Comparison of ENCODE assay signal across 12 cellular contexts in genomic region chr15:62618432-62618831, GRCh38.
DNase-seq lines count a peak whose midpoint lies in the region; ATAC-seq and TF ChIP-seq lines count a peak whose summit lies in the region.
"Had no signal": no experiment of that assay in that cellular context is flagged by ENCODE, and none has a peak within 500 bp of the region (broad histone marks: within the 10 kb centered on the region; RNA-seq: fewer than 3 reads in every experiment).

No MANE protein-coding gene starts in this region.

- H3K9me3 ChIP-seq in SK-N-SH: no peaks in the 10 kb centered on the region
- no peaks in the 10 kb centered on the region for H3K9me3 ChIP-seq in smooth muscle cell (replicated peaks; ENCODE audit: low read depth)

- H3K79me2 ChIP-seq in SK-N-SH (ENCODE audit: insufficient read depth): peaks cover 14% of the 10 kb centered on the region; the same call in 1 of the 2 replicates
- H3K79me2 ChIP-seq in smooth muscle cell (ENCODE audit: low read depth): no peaks in the 10 kb centered on the region

- H3K27me3 ChIP-seq in SK-N-SH (ENCODE audit: insufficient read depth): no peaks in the 10 kb centered on the region
- no peaks in the 10 kb centered on the region for H3K27me3 ChIP-seq in smooth muscle cell (ENCODE audit: low read depth)

- peak overlapping the region; percentile 54 for H3K4me2 ChIP-seq in SK-N-SH
- peak overlapping the region; percentile 51 for H3K4me2 ChIP-seq in smooth muscle cell

- H3K4me1 ChIP-seq in SK-N-SH (ENCODE audit: control insufficient read depth in 1 of 2, insufficient read depth in 2 of 2, low read depth in 1 of 2, low read length in 1 of 2): peaks cover 27 to 42% of the 10 kb centered on the region in 2 experiments
- peaks cover 6% of the 10 kb centered on the region for H3K4me1 ChIP-seq in smooth muscle cell (ENCODE audit: low read depth)

- CTCF ChIA-PET in SK-N-SH (lab: Yijun Ruan, JAX): interaction anchor here (0.8 to 2.5 kb wide), 3 partner anchors 19 to 276 kb away, joined by 3 to 11 read pairs (median 4); no protein-coding TSS in a partner anchor

- H2AFZ ChIP-seq in SK-N-SH (ENCODE audit: low read depth): no peak overlapping the region
- H2AFZ ChIP-seq in smooth muscle cell (ENCODE audit: low read depth): no peak overlapping the region

- ATAC-seq in GM21786 (IDR thresholded peaks at IDR 0.05; ENCODE audit: unreplicated experiment) (no peak), GM21717 (IDR thresholded peaks at IDR 0.05; ENCODE audit: unreplicated experiment) (no peak)
- ATAC-seq: stimulated activated naive CD8-positive, alpha-beta T cell treated with anti-CD3 and anti-CD28 coated beads, Interleukin-15, Interleukin-2, amounts not matched to agents 100 U/mL and 50 U/mL, for 24 hours had no signal

- H3K36me3 ChIP-seq in SK-N-SH (replicated peaks in 1 of 2; ENCODE audit: control insufficient read depth in 1 of 2, insufficient read depth in 2 of 2, low read length in 1 of 2): no peaks in the 10 kb centered on the region
- H3K36me3 ChIP-seq in smooth muscle cell (ENCODE audit: low read depth): no peaks in the 10 kb centered on the region

- H3K9ac ChIP-seq in SK-N-SH (peak overlapping the region; percentile 22; the same call in 1 of the 2 replicates), smooth muscle cell (ENCODE audit: low read depth) (no peak overlapping the region)

- H3K4me3 ChIP-seq in SK-N-SH (ENCODE audit: low read depth in 2 of 2, low read length in 1 of 2) (no peak overlapping the region), smooth muscle cell (no peak overlapping the region)

- POLR2A ChIA-PET in SK-N-SH (lab: Yijun Ruan, JAX): no interaction called here

- TF ChIP-seq RAD21 in SK-N-SH (IDR thresholded peaks at IDR 0.05; ENCODE audit: low read length): no peak

- TF ChIP-seq EP300 in SK-N-SH (IDR thresholded peaks at IDR 0.05; ENCODE audit: borderline replicate concordance in 1 of 2, low read depth in 1 of 2, low read length in 1 of 2): peak in 1 of 2 experiments; percentile 74; a peak in 1 of 4 replicates

- 4% methylated on average over 2 of the region's 2 CpGs for WGBS in SK-N-SH (ENCODE audit: low lambda C conversion rate)
- WGBS in smooth muscle cell (ENCODE audit: low lambda C conversion rate): 32% methylated on average over 2 of the region's 2 CpGs

- peak; percentile 77 for DNase-seq in GM03348 (ENCODE audit: low spot score)
- no peak for DNase-seq in SK-N-SH
- peak; percentile 83 for DNase-seq in fibroblast of peridontal ligament (ENCODE audit: extremely low read depth)
- DNase-seq in smooth muscle cell (lab: John Stamatoyannopoulos, UW; ENCODE audit: unreplicated experiment): no peak
- DNase-seq in activated CD8-positive, alpha-beta memory T cell treated with anti-CD3 and anti-CD28 coated beads, Interleukin-2, amount 50 U/mL, for 48 hours: no peak
- no peak for DNase-seq in activated naive CD4-positive, alpha-beta T cell treated with Interleukin-2 at 50 U/mL for 16 hours
- DNase-seq: activated naive CD4-positive, alpha-beta T cell treated with anti-CD3 and anti-CD28 coated beads, Interleukin-2, amount 10 ng/mL, durations not matched to agents 7 days and 5 days; DMS 273 treated with DMSO at 0.1 percent for 48 hours; stimulated activated CD4-positive, alpha-beta T cell treated with anti-CD3 and anti-CD28 coated beads, Interleukin-2, amount 100 ng/mL, for 24 hours; stimulated activated naive CD8-positive, alpha-beta T cell treated with anti-CD3 and anti-CD28 coated beads, Interleukin-15, Interleukin-2, amounts not matched to agents 100 U/mL and 50 U/mL, for 24 hours had no signal

- H3F3A ChIP-seq in SK-N-SH (replicated peaks; ENCODE audit: insufficient read depth) (peaks cover 31% of the 10 kb centered on the region), smooth muscle cell (ENCODE audit: low read depth) (peaks cover 11% of the 10 kb centered on the region)

- H4K20me1 ChIP-seq in SK-N-SH (ENCODE audit: insufficient read depth) (no peaks in the 10 kb centered on the region), smooth muscle cell (ENCODE audit: low read depth) (no peaks in the 10 kb centered on the region)

- TF ChIP-seq CTCF in SK-N-SH (IDR thresholded peaks at IDR 0.05): peak; percentile 61
- peak; percentile 46 for TF ChIP-seq CTCF in smooth muscle cell (IDR thresholded peaks at IDR 0.05; ENCODE audit: borderline replicate concordance, insufficient read depth, poor library complexity, severe bottlenecking)

- no peaks in the 10 kb centered on the region for H3K9me2 ChIP-seq in SK-N-SH

- H3K27ac ChIP-seq in SK-N-SH (ENCODE audit: low read depth in 2 of 2, low read length in 1 of 2): peak overlapping the region; percentile 77 to 82
- peak overlapping the region; percentile 83 for H3K27ac ChIP-seq in smooth muscle cell (ENCODE audit: low read depth)

TF ChIP-seq in SK-N-SH, 30 proteins besides CTCF, POLR2A, EP300 and RAD21 (continues in another document):
- no peak for TF ChIP-seq RFX5 (IDR thresholded peaks at IDR 0.05; ENCODE audit: low read length)
- no peak for TF ChIP-seq NRF1 (IDR thresholded peaks at IDR 0.05; ENCODE audit: low read depth, low read length)
- no peak for TF ChIP-seq FOXM1 (IDR thresholded peaks at IDR 0.05; ENCODE audit: low read depth)
- TF ChIP-seq MEF2A (IDR thresholded peaks at IDR 0.05; ENCODE audit: borderline replicate concordance, low read depth): no peak
- TF ChIP-seq, protein P1, sequence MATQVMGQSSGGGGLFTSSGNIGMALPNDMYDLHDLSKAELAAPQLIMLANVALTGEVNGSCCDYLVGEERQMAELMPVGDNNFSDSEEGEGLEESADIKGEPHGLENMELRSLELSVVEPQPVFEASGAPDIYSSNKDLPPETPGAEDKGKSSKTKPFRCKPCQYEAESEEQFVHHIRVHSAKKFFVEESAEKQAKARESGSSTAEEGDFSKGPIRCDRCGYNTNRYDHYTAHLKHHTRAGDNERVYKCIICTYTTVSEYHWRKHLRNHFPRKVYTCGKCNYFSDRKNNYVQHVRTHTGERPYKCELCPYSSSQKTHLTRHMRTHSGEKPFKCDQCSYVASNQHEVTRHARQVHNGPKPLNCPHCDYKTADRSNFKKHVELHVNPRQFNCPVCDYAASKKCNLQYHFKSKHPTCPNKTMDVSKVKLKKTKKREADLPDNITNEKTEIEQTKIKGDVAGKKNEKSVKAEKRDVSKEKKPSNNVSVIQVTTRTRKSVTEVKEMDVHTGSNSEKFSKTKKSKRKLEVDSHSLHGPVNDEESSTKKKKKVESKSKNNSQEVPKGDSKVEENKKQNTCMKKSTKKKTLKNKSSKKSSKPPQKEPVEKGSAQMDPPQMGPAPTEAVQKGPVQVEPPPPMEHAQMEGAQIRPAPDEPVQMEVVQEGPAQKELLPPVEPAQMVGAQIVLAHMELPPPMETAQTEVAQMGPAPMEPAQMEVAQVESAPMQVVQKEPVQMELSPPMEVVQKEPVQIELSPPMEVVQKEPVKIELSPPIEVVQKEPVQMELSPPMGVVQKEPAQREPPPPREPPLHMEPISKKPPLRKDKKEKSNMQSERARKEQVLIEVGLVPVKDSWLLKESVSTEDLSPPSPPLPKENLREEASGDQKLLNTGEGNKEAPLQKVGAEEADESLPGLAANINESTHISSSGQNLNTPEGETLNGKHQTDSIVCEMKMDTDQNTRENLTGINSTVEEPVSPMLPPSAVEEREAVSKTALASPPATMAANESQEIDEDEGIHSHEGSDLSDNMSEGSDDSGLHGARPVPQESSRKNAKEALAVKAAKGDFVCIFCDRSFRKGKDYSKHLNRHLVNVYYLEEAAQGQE (IDR thresholded peaks at IDR 0.05; ENCODE audit: low read depth, low read length): no peak
- peak; percentile 97 for TF ChIP-seq FOSL2 (IDR thresholded peaks at IDR 0.05; ENCODE audit: borderline replicate concordance, low read depth)
- TF ChIP-seq NFIC (IDR thresholded peaks at IDR 0.05; ENCODE audit: borderline replicate concordance): peak; percentile 42; the same call in 1 of the 2 replicates
- peak; percentile 86 for TF ChIP-seq TCF12 (IDR thresholded peaks at IDR 0.05)
- no peak for TF ChIP-seq USF1 (IDR thresholded peaks at IDR 0.05; ENCODE audit: borderline replicate concordance, low read depth)
- TF ChIP-seq ELF1 (IDR thresholded peaks at IDR 0.05): no peak
- TF ChIP-seq POLR2AphosphoS5 (IDR thresholded peaks at IDR 0.05; ENCODE audit: low read depth, low read length): peak; percentile 53; the same call in 1 of the 2 replicates
- TF ChIP-seq PBX3 (IDR thresholded peaks at IDR 0.05): peak; percentile 58
- TF ChIP-seq SIN3A (IDR thresholded peaks at IDR 0.05; ENCODE audit: borderline replicate concordance, low read depth, low read length): no peak
- TF ChIP-seq, protein P2, sequence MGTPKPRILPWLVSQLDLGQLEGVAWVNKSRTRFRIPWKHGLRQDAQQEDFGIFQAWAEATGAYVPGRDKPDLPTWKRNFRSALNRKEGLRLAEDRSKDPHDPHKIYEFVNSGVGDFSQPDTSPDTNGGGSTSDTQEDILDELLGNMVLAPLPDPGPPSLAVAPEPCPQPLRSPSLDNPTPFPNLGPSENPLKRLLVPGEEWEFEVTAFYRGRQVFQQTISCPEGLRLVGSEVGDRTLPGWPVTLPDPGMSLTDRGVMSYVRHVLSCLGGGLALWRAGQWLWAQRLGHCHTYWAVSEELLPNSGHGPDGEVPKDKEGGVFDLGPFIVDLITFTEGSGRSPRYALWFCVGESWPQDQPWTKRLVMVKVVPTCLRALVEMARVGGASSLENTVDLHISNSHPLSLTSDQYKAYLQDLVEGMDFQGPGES (IDR thresholded peaks at IDR 0.05; ENCODE audit: low read depth, low read length): no peak
- TF ChIP-seq MXI1 (IDR thresholded peaks at IDR 0.05; ENCODE audit: low read depth, low read length): no peak

Comparison
In these comparisons a context has a peak if more than half of its experiments do, and no peak if none do; other contexts are left out.
1. DNase-seq: peak in GM03348 (single experiment) and fibroblast of peridontal ligament (single experiment); none in SK-N-SH (single experiment), smooth muscle cell (single experiment), activated CD8-positive, alpha-beta memory T cell treated with anti-CD3 and anti-CD28 coated beads, Interleukin-2, amount 50 U/mL, for 48 hours (single experiment) and activated naive CD4-positive, alpha-beta T cell treated with Interleukin-2 at 50 U/mL for 16 hours (single experiment).